1 cellular context compared by ENCODE assay signal in genomic region chr7:30941582-30942310, GRCh38.
TF ChIP-seq lines count a peak whose summit lies in the region.

No MANE protein-coding gene starts in this region.

TF ChIP-seq in HepG2, 621 proteins besides CTCF, POLR2A, EP300 and RAD21:
- TF ChIP-seq ZFP82 (CRISPR knock-in tag; IDR thresholded peaks at IDR 0.05; ENCODE audit: borderline replicate concordance) (no peak), SALL1 (CRISPR knock-in tag; IDR thresholded peaks at IDR 0.05) (no peak), SOX5 (CRISPR knock-in tag; IDR thresholded peaks at IDR 0.05; ENCODE audit: borderline replicate concordance) (peak; percentile 23; the same call in 1 of the 2 replicates), ZNF512B (CRISPR knock-in tag; IDR thresholded peaks at IDR 0.05; ENCODE audit: borderline replicate concordance) (no peak), SNAPC2 (CRISPR knock-in tag; IDR thresholded peaks at IDR 0.05) (no peak), FOXP1 (IDR thresholded peaks at IDR 0.05) (no peak), FOXP1 (CRISPR knock-in tag; IDR thresholded peaks at IDR 0.05) (no peak), ZNF576 (CRISPR knock-in tag; IDR thresholded peaks at IDR 0.05) (no peak), ZNF274 (CRISPR knock-in tag; IDR thresholded peaks at IDR 0.05) (no peak), TSC22D2 (CRISPR knock-in tag; IDR thresholded peaks at IDR 0.05; ENCODE audit: borderline replicate concordance) (no peak), ZNF564 (CRISPR knock-in tag; IDR thresholded peaks at IDR 0.05) (no peak), CEBPB (IDR thresholded peaks at IDR 0.05; ENCODE audit: borderline replicate concordance, low read depth, low read length) (0 out of 2 replicates have a peak, but pooled peaks have one; percentile 10), ZNF563 (CRISPR knock-in tag; IDR thresholded peaks at IDR 0.05) (no peak), RCOR2 (CRISPR knock-in tag; IDR thresholded peaks at IDR 0.05) (no peak), U2AF2 (IDR thresholded peaks at IDR 0.05; ENCODE audit: low read depth, low read length) (no peak)
